2 cellular contexts compared by ENCODE assay signal in genomic region chr10:130185591-130185990, GRCh38.
TF ChIP-seq lines count a peak whose summit lies in the region.

No MANE protein-coding gene starts in this region.

TF ChIP-seq in GM12878, 131 proteins besides CTCF, POLR2A, EP300 and RAD21:
- TF ChIP-seq PML (IDR thresholded peaks at IDR 0.05; ENCODE audit: low read length) = no peak
- no peak for TF ChIP-seq REST (IDR thresholded peaks at IDR 0.05; ENCODE audit: low read depth, low read length)
- TF ChIP-seq USF2 (IDR thresholded peaks at IDR 0.05; ENCODE audit: borderline replicate concordance, low read depth, low read length) = no peak
- no peak for TF ChIP-seq POLR2AphosphoS2 (IDR thresholded peaks at IDR 0.05; ENCODE audit: low read depth, low read length)
- TF ChIP-seq ZBTB4 (CRISPR knock-in tag; IDR thresholded peaks at IDR 0.05) = no peak
- no peak for TF ChIP-seq ATF2 (IDR thresholded peaks at IDR 0.05; ENCODE audit: low read length)
- TF ChIP-seq YBX1 (IDR thresholded peaks at IDR 0.05) = no peak
- TF ChIP-seq CHD4 (IDR thresholded peaks at IDR 0.05) = no peak
- no peak for TF ChIP-seq SPI1 (IDR thresholded peaks at IDR 0.05; ENCODE audit: borderline replicate concordance, insufficient read depth, low read depth, low read length)
- TF ChIP-seq ZSCAN29 (IDR thresholded peaks at IDR 0.05) = no peak
- TF ChIP-seq POLR2AphosphoS5 (IDR thresholded peaks at IDR 0.05; ENCODE audit: low read length) = no peak
TF ChIP-seq in GM12878: peak in this region for 0.

TF ChIP-seq in GM12891, 5 proteins besides CTCF, POLR2A, EP300 and RAD21:
- TF ChIP-seq TAF1 (IDR thresholded peaks at IDR 0.05; ENCODE audit: low read depth, low read length) (no peak), POU2F2 (IDR thresholded peaks at IDR 0.05; ENCODE audit: low read depth, low read length) (no peak), PAX5 (IDR thresholded peaks at IDR 0.05; ENCODE audit: insufficient read depth, low read length, severe bottlenecking) (no peak), POLR2AphosphoS5 (IDR thresholded peaks at IDR 0.05; ENCODE audit: low read depth, low read length) (no peak), SPI1 (IDR thresholded peaks at IDR 0.05; ENCODE audit: low read depth, low read length) (no peak)
